ENCODE assay signal across 21 cellular contexts in the genomic region with DNA sequence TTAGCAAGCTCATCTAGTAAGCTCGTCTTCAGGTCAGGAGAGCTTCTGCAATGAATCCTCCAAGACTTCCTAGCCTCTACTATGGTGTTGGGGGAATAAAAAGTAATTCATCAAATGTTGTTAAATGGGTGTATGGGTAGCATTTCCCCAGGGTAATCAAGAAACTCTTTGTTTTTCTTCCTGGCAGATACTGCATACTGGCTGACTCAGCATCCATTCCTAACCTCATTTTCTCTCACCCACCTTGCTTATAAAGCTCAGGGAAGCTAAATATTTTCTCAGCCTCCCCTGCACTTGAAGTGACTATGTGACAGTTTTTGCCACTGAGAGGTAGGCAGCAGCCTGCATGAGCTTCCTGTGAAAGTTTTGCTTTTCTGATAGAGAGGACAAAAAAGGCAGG.
DNase-seq lines count a peak whose midpoint lies in the region; ATAC-seq, FAIRE-seq and TF ChIP-seq lines count a peak whose summit lies in the region.
"Had no signal": no experiment of that assay in that cellular context is flagged by ENCODE, and none has a peak within 500 bp of the region (broad histone marks: within the 10 kb centered on the region; RNA-seq: fewer than 3 reads in every experiment).

No MANE protein-coding gene starts in this region.

- no peak for TF ChIP-seq POLR2A in GM12892 (IDR thresholded peaks at IDR 0.05; ENCODE audit: low read depth, low read length)

- no peaks in the 10 kb centered on the region for H3K79me2 ChIP-seq in PC-9 (ENCODE audit: low read depth)

- TF ChIP-seq CTCF in 22Rv1 (IDR thresholded peaks at IDR 0.05) (no peak), PC-9 (conservative IDR thresholded peaks at IDR 0.05) (no peak)

- POLR2A ChIA-PET in PC-9 (lab: Charles Lee; ENCODE audit: unreplicated experiment), result interaction anchor here (0.6 to 0.8 kb wide), 3 partner anchors 141 to 320 kb away, joined by 3 to 10 read pairs (median 4); no protein-coding TSS in a partner anchor

- DNase-seq in HT1080 (ENCODE audit: low read depth) (peak; percentile 5), PC-9 (peak in 1 of 2 experiments; percentile 59), left colon (no peak), GM12892 (ENCODE audit: insufficient read length) (no peak), HPDE6-E6E7 (ENCODE audit: extremely low spot score) (no peak), NCI-H1436 treated with DMSO at 0.1 percent for 48 hours (lab: John Stamatoyannopoulos, UW) (no peak)
- DNase-seq: CD8-positive, alpha-beta memory T cell; H7; NCI-H1417 treated with DMSO at 0.1 percent for 48 hours; NCI-H1930; NCI-H345; NCI-H524 treated with DMSO at 0.1 percent for 48 hours; Right ventricle myocardium superior; SW 1271 had no signal

- H3K27ac ChIP-seq in 22Rv1 (peak overlapping the region; percentile 31; the same call in 1 of the 2 replicates), PC-9 (peak overlapping the region; percentile 38)
- H3K27ac ChIP-seq: BLaER1 had no signal

- H3K4me1 ChIP-seq in PC-9 (replicated peaks; ENCODE audit: insufficient read depth), result peaks cover 22% of the 10 kb centered on the region
- H3K4me1 ChIP-seq: BLaER1 had no signal

- no TSS peak for BruUV-seq in PC-9 (replicated peaks; lab: Mats Ljungman, UMichigan)

- no peaks in the 10 kb centered on the region for H4K20me1 ChIP-seq in PC-9 (ENCODE audit: insufficient read depth)
- H4K20me1 ChIP-seq: BLaER1 had no signal

- no peaks in the 10 kb centered on the region for H3K9me3 ChIP-seq in PC-9 (ENCODE audit: insufficient read depth, low read depth)
- H3K9me3 ChIP-seq: BLaER1 had no signal

- ATAC-seq in left colon (peak; percentile 43), GM21576 (IDR thresholded peaks at IDR 0.05; ENCODE audit: unreplicated experiment) (no peak)

- no peaks in the 10 kb centered on the region for H3K27me3 ChIP-seq in PC-9 (ENCODE audit: insufficient read depth, low read depth)
- H3K27me3 ChIP-seq: BLaER1 had no signal

- H3K4me2 ChIP-seq in PC-9, result peak overlapping the region; percentile 56
- H3K4me2 ChIP-seq: BLaER1 had no signal

- H2AFZ ChIP-seq in PC-9, result peak overlapping the region; percentile 10; the same call in 1 of the 2 replicates

- no peaks in the 10 kb centered on the region for H3K36me3 ChIP-seq in PC-9 (ENCODE audit: low read depth)
- H3K36me3 ChIP-seq: BLaER1 had no signal

- peak overlapping the region; percentile 1; the same call in 1 of the 2 replicates for H3K4me3 ChIP-seq in PC-9
- H3K4me3 ChIP-seq: BLaER1 had no signal

- H3K9me2 ChIP-seq in PC-9 (ENCODE audit: insufficient read depth), result no peaks in the 10 kb centered on the region; the same call in 1 of the 2 replicates

- no peak for FAIRE-seq in GM12892 (lab: Jason Lieb, UNC)
- FAIRE-seq: D721Med, GM12891, GM18507, HTR-8/SVneo had no signal

- CTCF ChIA-PET in PC-9 (lab: Charles Lee), result no interaction called here

- peaks cover 17% of the 10 kb centered on the region; the same call in 1 of the 2 replicates for H3F3A ChIP-seq in PC-9 (ENCODE audit: insufficient read depth, low read depth)

- intact Hi-C loops in PC-9 (cut with micrococcal nuclease; ENCODE audit: unreplicated experiment), result no loop called here
- intact Hi-C loops in left colon (cut with DNase I, micrococcal nuclease), result no loop called here
